ENCODE assay signal across 13 cellular contexts in genomic region chr6:87572860-87573259, GRCh38. TPM values are rescaled to one million over a fixed set of nuclear protein-coding genes. Genes with fewer than 3 reads are reported as not detected.
DNase-seq lines count a peak whose midpoint lies in the region; ATAC-seq and TF ChIP-seq lines count a peak whose summit lies in the region.
"Had no signal": no experiment of that assay in that cellular context is flagged by ENCODE, and none has a peak within 500 bp of the region (broad histone marks: within the 10 kb centered on the region; RNA-seq: fewer than 3 reads in every experiment).

No MANE protein-coding gene starts in this region.

- H3K27ac ChIP-seq in hepatocyte: peak overlapping the region; percentile 57
- peak overlapping the region in 1 of 2 donors; percentile 25 for H3K27ac ChIP-seq in prostate gland
- H3K27ac ChIP-seq: gastroesophageal sphincter had no signal

- H3K4me1 Mint-ChIP-seq in activated T-cell treated with anti-CD3 and anti-CD28 coated beads, Interleukin-2, amount 50 U/mL, for 24 hours (ENCODE audit: low read depth): peaks cover 57% of the 10 kb centered on the region

- intact Hi-C loops in prostate gland (cut with DNase I): no loop called here

- H3K79me2 ChIP-seq in hepatocyte: peaks cover 94% of the 10 kb centered on the region

- peak overlapping the region; percentile 55 for H3K27ac Mint-ChIP-seq in activated T-cell treated with anti-CD3 and anti-CD28 coated beads, Interleukin-2, amount 50 U/mL, for 24 hours

- ATAC-seq in GM18870 (IDR thresholded peaks at IDR 0.05; ENCODE audit: unreplicated experiment): peak; percentile 70
- peak; percentile 40 for ATAC-seq in HG03039 (IDR thresholded peaks at IDR 0.05; ENCODE audit: unreplicated experiment)
- ATAC-seq in GM21423 (IDR thresholded peaks at IDR 0.05; ENCODE audit: unreplicated experiment): no peak
- ATAC-seq: gastroesophageal sphincter; stimulated activated naive CD8-positive, alpha-beta T cell treated with anti-CD3 and anti-CD28 coated beads, Interleukin-15, Interleukin-2, amounts not matched to agents 100 U/mL and 50 U/mL, for 24 hours had no signal

- H3K4me3 ChIP-seq in hepatocyte: no peak overlapping the region
- H3K4me3 ChIP-seq in prostate gland: no peak overlapping the region
- H3K4me3 ChIP-seq: gastroesophageal sphincter had no signal

- 92% methylated on average over 3 of the region's 3 CpGs for WGBS in hepatocyte (ENCODE audit: low lambda C conversion rate, missing lambda C conversion rate)
- 88% methylated on average over 3 of the region's 3 CpGs for WGBS in prostate gland

- DNase-seq in activated T-cell treated with anti-CD3 and anti-CD28 coated beads, Interleukin-2, amount 50 U/mL, for 24 hours: no peak
- no peak for DNase-seq in activated T-cell treated with anti-CD3 and anti-CD28 coated beads for 4 hours
- no peak for DNase-seq in hepatocyte (ENCODE audit: low spot score)
- DNase-seq in prostate gland (ENCODE audit: low spot score): no peak
- DNase-seq in hypothalamus (lab: John Stamatoyannopoulos, UW): no peak
- DNase-seq: mammary epithelial cell; NCI-H1092 treated with DMSO at 0.1 percent for 48 hours; nucleus accumbens; stimulated activated naive CD8-positive, alpha-beta T cell treated with anti-CD3 and anti-CD28 coated beads, Interleukin-15, Interleukin-2, amounts not matched to agents 100 U/mL and 50 U/mL, for 24 hours had no signal

- no peaks in the 10 kb centered on the region for H3K9me2 ChIP-seq in hepatocyte (replicated peaks; ENCODE audit: insufficient read depth)

- H3K9me3 Mint-ChIP-seq in activated T-cell treated with anti-CD3 and anti-CD28 coated beads, Interleukin-2, amount 50 U/mL, for 24 hours: peaks cover 2% of the 10 kb centered on the region

- no peak overlapping the region for H3K4me3 Mint-ChIP-seq in activated T-cell treated with anti-CD3 and anti-CD28 coated beads, Interleukin-2, amount 50 U/mL, for 24 hours

- no peak overlapping the region for H3K4me2 ChIP-seq in hepatocyte

- H4K20me1 ChIP-seq in hepatocyte (ENCODE audit: insufficient read depth, poor library complexity, severe bottlenecking): peaks cover 16% of the 10 kb centered on the region

- H3K9me3 ChIP-seq in hepatocyte (ENCODE audit: low read depth): no peaks in the 10 kb centered on the region
- no peaks in the 10 kb centered on the region for H3K9me3 ChIP-seq in prostate gland
- H3K9me3 ChIP-seq: gastroesophageal sphincter had no signal

- no peaks in the 10 kb centered on the region for H3K36me3 ChIP-seq in hepatocyte (replicated peaks; ENCODE audit: insufficient read depth, low read depth)
- no peaks in the 10 kb centered on the region for H3K36me3 ChIP-seq in prostate gland

- no peak for TF ChIP-seq CTCF in hepatocyte (IDR thresholded peaks at IDR 0.05; ENCODE audit: poor library complexity)
- no peak for TF ChIP-seq CTCF in prostate gland (IDR thresholded peaks at IDR 0.05)

- H2AFZ ChIP-seq in hepatocyte: no peak overlapping the region

- H3K27me3 ChIP-seq in hepatocyte: no peaks in the 10 kb centered on the region
- no peaks in the 10 kb centered on the region for H3K27me3 ChIP-seq in prostate gland (replicated peaks; ENCODE audit: insufficient read depth)
- H3K27me3 ChIP-seq: gastroesophageal sphincter had no signal

- H3K36me3 Mint-ChIP-seq in activated T-cell treated with anti-CD3 and anti-CD28 coated beads, Interleukin-2, amount 50 U/mL, for 24 hours (ENCODE audit: low read depth): peaks cover 75% of the 10 kb centered on the region

- TF ChIP-seq POLR2A in prostate gland (IDR thresholded peaks at IDR 0.05): no peak

- no peaks in the 10 kb centered on the region for H3K27me3 Mint-ChIP-seq in activated T-cell treated with anti-CD3 and anti-CD28 coated beads, Interleukin-2, amount 50 U/mL, for 24 hours

- peaks cover 10% of the 10 kb centered on the region for H3K4me1 ChIP-seq in hepatocyte (ENCODE audit: insufficient read depth)
- H3K4me1 ChIP-seq in prostate gland (replicated peaks): peaks cover 5% of the 10 kb centered on the region

RNA-seq across cellular contexts. Expression of gene RARS2, which starts 16.9 kb away (rescaled TPM):
- total RNA-seq in hepatocyte: 53.2 and 55.7 TPM in 2 replicates
- 64.2 and 75.0 TPM in 2 replicates for polyA plus RNA-seq in hepatocyte
- total RNA-seq in prostate gland: 10 to 100 TPM; 27.4 to 29.5 TPM

RNA-seq across cellular contexts. Expression of gene ORC3, which starts 17.1 kb away (rescaled TPM):
- total RNA-seq in hepatocyte (24.2 and 27.5 TPM in 2 replicates), prostate gland (10 to 100 TPM; 18.5 to 30.9 TPM)
- 19.6 and 20.9 TPM in 2 replicates for polyA plus RNA-seq in hepatocyte
